Comparison of ENCODE assay signal across 26 cellular contexts in the genomic region with DNA sequence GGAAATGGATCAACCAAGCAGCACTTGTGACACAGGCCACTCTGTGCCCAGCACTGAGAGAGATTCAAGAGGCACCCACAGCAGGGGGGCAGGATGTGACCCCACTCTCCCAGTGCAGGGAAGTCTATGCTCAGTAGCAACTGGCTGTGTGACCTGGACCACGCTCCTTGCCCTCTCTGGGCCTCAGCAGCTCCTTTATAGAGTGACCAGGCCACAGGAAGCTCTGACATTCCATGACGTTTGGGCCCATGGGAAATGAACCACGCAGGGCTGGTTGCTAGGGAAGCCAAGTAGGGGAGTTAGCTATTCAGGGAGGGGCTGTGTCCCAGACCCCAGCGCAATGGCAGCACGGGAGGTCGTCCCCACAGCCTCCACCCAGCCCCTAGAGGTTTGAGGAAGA.
DNase-seq lines count a peak whose midpoint lies in the region; ATAC-seq, FAIRE-seq and TF ChIP-seq lines count a peak whose summit lies in the region.
"Had no signal": no experiment of that assay in that cellular context is flagged by ENCODE, and none has a peak within 500 bp of the region (broad histone marks: within the 10 kb centered on the region; RNA-seq: fewer than 3 reads in every experiment).

No MANE protein-coding gene starts in this region.

- peak in 2 of 4 donors; percentile 41 to 72 for ATAC-seq in heart left ventricle
- no peak for ATAC-seq in left cardiac atrium
- ATAC-seq in sciatic nerve: peak; percentile 17
- no peak for ATAC-seq in GM21515 (IDR thresholded peaks at IDR 0.05; ENCODE audit: unreplicated experiment)

- TF ChIP-seq CTCF in heart left ventricle (IDR thresholded peaks at IDR 0.05): no peak
- TF ChIP-seq CTCF in H1 (IDR thresholded peaks at IDR 0.05; ENCODE audit: control extremely low read depth in 1 of 3, insufficient read depth in 1 of 3, low read depth in 1 of 3, low read length in 3 of 3): no peak
- no peak for TF ChIP-seq CTCF in OCI-LY7 (conservative IDR thresholded peaks at IDR 0.05; ENCODE audit: low read length)

- TF ChIP-seq RAD21 in H1 (IDR thresholded peaks at IDR 0.05 in 1 of 2, conservative IDR thresholded peaks at IDR 0.05 in 1 of 2; ENCODE audit: low read depth in 2 of 2, low read length in 2 of 2): no peak

- no peak for FAIRE-seq in H1 (lab: Jason Lieb, UNC)
- FAIRE-seq: D721Med, GM18507, HTR-8/SVneo had no signal

- TF ChIP-seq POLR2A in heart left ventricle (IDR thresholded peaks at IDR 0.05) (no peak), H1 (IDR thresholded peaks at IDR 0.05; ENCODE audit: control extremely low read depth in 1 of 2, low read depth in 2 of 2, low read length in 2 of 2) (no peak)

- no peak overlapping the region for H3K18ac ChIP-seq in H1 (ENCODE audit: extremely low read depth, low read length)
- H3K18ac ChIP-seq in mesenchymal stem cell (ENCODE audit: low read depth in 1 of 2, low read length in 2 of 2): no peak overlapping the region

- H3K79me2 ChIP-seq in H1 (ENCODE audit: control insufficient read depth in 1 of 2, insufficient read depth in 2 of 2, low read length in 2 of 2): no peaks in the 10 kb centered on the region
- H3K79me2 ChIP-seq in OCI-LY7 (ENCODE audit: insufficient read depth, low read depth, low read length): no peaks in the 10 kb centered on the region

- no peak overlapping the region for H2BK12ac ChIP-seq in H1 (ENCODE audit: low read depth, low read length)
- H2BK12ac ChIP-seq in mesenchymal stem cell (ENCODE audit: low read length in 2 of 2): no peak overlapping the region

- WGBS in heart left ventricle, 4 donors: 44 to 70% (median 57%) methylated on average over 5 to 6 of the region's 6 CpGs
- WGBS in H1 (ENCODE audit: extremely low coverage in 1 of 2, insufficient coverage in 1 of 2, insufficient read length in 1 of 2, insufficient replicate concordance in 2 of 2, low coverage in 1 of 2, low lambda C conversion rate in 2 of 2, missing lambda C conversion rate in 1 of 2), 2 experiments: 78% methylated on average over 6 of the region's 6 CpGs; no CpG with 5 or more reads in 1 of the 2 experiments
- WGBS in mesenchymal stem cell: 61% methylated on average over 6 of the region's 6 CpGs

- H3K4me2 ChIP-seq in H1 (ENCODE audit: insufficient read depth in 1 of 2, low read depth in 2 of 2, low read length in 2 of 2) (no peak overlapping the region), OCI-LY7 (ENCODE audit: low read length) (no peak overlapping the region), mesenchymal stem cell (ENCODE audit: low read length, poor library complexity, severe bottlenecking) (no peak overlapping the region)
- H3K4me2 ChIP-seq: KMS-11, PC-9 had no signal

- H3K4me1 ChIP-seq in heart left ventricle (peaks cover 0 to 11% (median 0%) of the 10 kb centered on the region in 12 donors), H1 (replicated peaks in 1 of 4; ENCODE audit: control insufficient read depth in 3 of 4, insufficient read depth in 4 of 4, low read length in 3 of 4) (no peaks in the 10 kb centered on the region), OCI-LY7 (ENCODE audit: insufficient read depth, low read length, poor library complexity, severe bottlenecking) (no peaks in the 10 kb centered on the region), mesenchymal stem cell (ENCODE audit: control insufficient read depth, insufficient read depth, low read depth, low read length) (peaks cover 11% of the 10 kb centered on the region)

- H2AFZ ChIP-seq in H1 (ENCODE audit: low read length) (no peak overlapping the region), OCI-LY7 (ENCODE audit: low read length) (no peak overlapping the region), mesenchymal stem cell (ENCODE audit: low read depth, low read length) (no peak overlapping the region)
- H2AFZ ChIP-seq: PC-9 had no signal

- H2BK20ac ChIP-seq in H1 (ENCODE audit: low read length): no peak overlapping the region

- H3K4me3 ChIP-seq in heart left ventricle (no peak overlapping the region), H1 (ENCODE audit: extremely low read depth in 1 of 4, insufficient read depth in 2 of 4, low read depth in 3 of 4, low read length in 4 of 4) (no peak overlapping the region), OCI-LY7 (ENCODE audit: low read depth, low read length, poor library complexity, severe bottlenecking) (no peak overlapping the region), mesenchymal stem cell (ENCODE audit: insufficient read depth in 1 of 2, low read depth in 1 of 2, low read length in 2 of 2) (no peak overlapping the region)
- H3K4me3 ChIP-seq: PC-9 had no signal

- H3K27me3 ChIP-seq in heart left ventricle (no peaks in the 10 kb centered on the region), H1 (replicated peaks in 1 of 4; ENCODE audit: control insufficient read depth in 3 of 4, extremely low read depth in 1 of 4, insufficient read depth in 3 of 4, low read length in 3 of 4) (no peaks in the 10 kb centered on the region), mesenchymal stem cell (ENCODE audit: control insufficient read depth in 1 of 2, insufficient read depth in 1 of 2, low read length in 2 of 2) (peaks cover 12 to 37% of the 10 kb centered on the region in 2 experiments)

- no peaks in the 10 kb centered on the region for H4K20me1 ChIP-seq in H1 (replicated peaks in 1 of 2; ENCODE audit: control insufficient read depth in 1 of 2, insufficient read depth in 2 of 2, low read length in 2 of 2)
- H4K20me1 ChIP-seq in OCI-LY7 (ENCODE audit: insufficient read depth, low read length): no peaks in the 10 kb centered on the region

- CTCF ChIA-PET in H1 (lab: Charles Lee; ENCODE audit: partially characterized antibody) (interaction anchor here (0.6 to 2.3 kb wide), 2 partner anchors 11 to 1772 kb away, joined by 3 to 11 read pairs; no protein-coding TSS in a partner anchor), OCI-LY7 (lab: Charles Lee; ENCODE audit: unreplicated experiment) (no interaction called here)

- no peak overlapping the region for H4K91ac ChIP-seq in H1 (replicated peaks; ENCODE audit: insufficient read length, low read length)
- no peak overlapping the region for H4K91ac ChIP-seq in mesenchymal stem cell (ENCODE audit: low read length)

- BruUV-seq in OCI-LY7 (replicated peaks; lab: Mats Ljungman, UMichigan): no TSS peak

- H3K4ac ChIP-seq in H1 (replicated peaks; ENCODE audit: insufficient read length, low read depth, low read length) (no peak overlapping the region), mesenchymal stem cell (ENCODE audit: low read depth in 1 of 2, low read length in 2 of 2) (no peak overlapping the region)

- H3K9me2 ChIP-seq in OCI-LY7 (ENCODE audit: insufficient read depth, low read length): no peaks in the 10 kb centered on the region

- no peaks in the 10 kb centered on the region for H3K23me2 ChIP-seq in H1 (ENCODE audit: low read depth, low read length)

- H4K5ac ChIP-seq in H1 (ENCODE audit: insufficient read length, low read depth, low read length): no peak overlapping the region

- POLR2A ChIA-PET in H1 (lab: Charles Lee; ENCODE audit: partially characterized antibody): no interaction called here
- POLR2A ChIA-PET in OCI-LY7 (lab: Charles Lee): no interaction called here

- DNase-seq in heart left ventricle (peak in 4 of 5 donors; percentile 33 to 54 (median 40)), left cardiac atrium (no peak), H1 (ENCODE audit: low read depth in 1 of 2, low spot score in 2 of 2) (no peak), myocyte (ENCODE audit: low read depth) (peak; percentile 34), sciatic nerve (ENCODE audit: low spot score) (no peak), OCI-LY7 (ENCODE audit: low spot score) (no peak), mesenchymal stem cell (no peak)
- DNase-seq: CD4-positive, alpha-beta T cell; H7; HFFc6; IMR-90; MM.1S; NCI-H1417; NCI-H1694; NCI-H2029 treated with DMSO at 0.1 percent for 48 hours; NCI-H446 treated with DMSO at 0.1 percent for 48 hours; NCI-H526; NCI-H82; NK-92 treated with Interleukin-12 subunit alpha and Interleukin-12 subunit beta, amount 100 ng/mL, for 24 hours; PC-9; SHP77 treated with DMSO at 0.1 percent for 48 hours had no signal

- H3K36me3 ChIP-seq in heart left ventricle (no peaks in the 10 kb centered on the region), H1 (ENCODE audit: control insufficient read depth in 2 of 4, insufficient read depth in 4 of 4, low read length in 3 of 4) (no peaks in the 10 kb centered on the region), OCI-LY7 (ENCODE audit: insufficient read depth, low read length) (no peaks in the 10 kb centered on the region), mesenchymal stem cell (ENCODE audit: control insufficient read depth in 1 of 2, insufficient read depth in 2 of 2, low read depth in 1 of 2, low read length in 2 of 2) (no peaks in the 10 kb centered on the region)

- H3K9me3 ChIP-seq in heart left ventricle (no peaks in the 10 kb centered on the region), H1 (ENCODE audit: insufficient read depth in 2 of 2, low read depth in 1 of 2, low read length in 1 of 2) (no peaks in the 10 kb centered on the region), OCI-LY7 (ENCODE audit: low read length) (no peaks in the 10 kb centered on the region), mesenchymal stem cell (ENCODE audit: control insufficient read depth, low read length) (peaks cover 5% of the 10 kb centered on the region)

- no peak overlapping the region for H2AK5ac ChIP-seq in H1 (ENCODE audit: low read depth, low read length)
- no peak overlapping the region for H2AK5ac ChIP-seq in mesenchymal stem cell (ENCODE audit: low read length, severe bottlenecking)

- no peaks in the 10 kb centered on the region for H3K79me1 ChIP-seq in H1 (ENCODE audit: low read depth, low read length)
- no peaks in the 10 kb centered on the region for H3K79me1 ChIP-seq in mesenchymal stem cell (replicated peaks; ENCODE audit: low read length, poor library complexity, severe bottlenecking)

- H2BK5ac ChIP-seq in H1 (ENCODE audit: low read depth, low read length) (no peak overlapping the region), mesenchymal stem cell (ENCODE audit: low read depth, low read length, poor library complexity, severe bottlenecking) (no peak overlapping the region)

- no peak overlapping the region for H4K8ac ChIP-seq in H1 (ENCODE audit: extremely low read depth, insufficient read depth, low read length)
- no peak overlapping the region for H4K8ac ChIP-seq in mesenchymal stem cell (ENCODE audit: low read length)

- no peak overlapping the region for H3K14ac ChIP-seq in H1 (ENCODE audit: insufficient read length)
- H3K14ac ChIP-seq in mesenchymal stem cell (ENCODE audit: low read length in 2 of 2): no peak overlapping the region

- TF ChIP-seq EP300 in H1 (IDR thresholded peaks at IDR 0.05; ENCODE audit: borderline replicate concordance in 1 of 2, low read depth in 2 of 2, low read length in 2 of 2): no peak

- no peak overlapping the region for H3K27ac ChIP-seq in heart left ventricle
- no peak overlapping the region for H3K27ac ChIP-seq in H1 (ENCODE audit: low read depth, low read length)
- H3K27ac ChIP-seq in OCI-LY7 (ENCODE audit: low read depth, low read length, poor library complexity, severe bottlenecking): no peak overlapping the region
- H3K27ac ChIP-seq in mesenchymal stem cell (ENCODE audit: low read length, poor library complexity, severe bottlenecking): no peak overlapping the region
- H3K27ac ChIP-seq: KMS-11, PC-9 had no signal

- H3K56ac ChIP-seq in H1 (replicated peaks; ENCODE audit: insufficient read length, low read depth, low read length): no peak overlapping the region

- intact Hi-C loops in heart left ventricle (cut with DNase I): no loop called here
- intact Hi-C loops in left cardiac atrium (cut with DNase I): no loop called here
- intact Hi-C loops in sciatic nerve (cut with DNase I): no loop called here
- intact Hi-C loops in OCI-LY7 (cut with micrococcal nuclease; ENCODE audit: unreplicated experiment): no loop called here

- H3K23ac ChIP-seq in H1 (ENCODE audit: insufficient read length) (no peak overlapping the region), mesenchymal stem cell (ENCODE audit: low read length in 2 of 2) (no peak overlapping the region)

- H2BK15ac ChIP-seq in H1 (ENCODE audit: low read length): no peak overlapping the region
- no peak overlapping the region for H2BK15ac ChIP-seq in mesenchymal stem cell (ENCODE audit: low read depth, poor library complexity, severe bottlenecking)

- H2BK120ac ChIP-seq in H1 (replicated peaks; ENCODE audit: low read depth, low read length) (no peak overlapping the region), mesenchymal stem cell (ENCODE audit: low read depth, low read length) (no peak overlapping the region)

- no peak overlapping the region for H3K9ac ChIP-seq in H1 (replicated peaks in 1 of 4; ENCODE audit: extremely low read depth in 1 of 4, low read depth in 3 of 4, low read length in 3 of 4)
- no peak overlapping the region for H3K9ac ChIP-seq in mesenchymal stem cell (ENCODE audit: low read length)
- H3K9ac ChIP-seq: KMS-11 had no signal

Comparison
In these comparisons a context has a peak if more than half of its experiments do, and no peak if none do; other contexts are left out.
1. DNase-seq: peak in heart left ventricle (4 of 5) and myocyte (single experiment); none in left cardiac atrium (single experiment), H1 (0 of 2), sciatic nerve (single experiment), OCI-LY7 (single experiment) and mesenchymal stem cell (single experiment).